ENCODE assay signal across 13 cellular contexts in genomic region chr1:206704239-206704638, GRCh38. TPM values are rescaled to one million over a fixed set of nuclear protein-coding genes. Genes with fewer than 3 reads are reported as not detected.
DNase-seq lines count a peak whose midpoint lies in the region; ATAC-seq, FAIRE-seq and TF ChIP-seq lines count a peak whose summit lies in the region.
"Had no signal": no experiment of that assay in that cellular context is flagged by ENCODE, and none has a peak within 500 bp of the region (broad histone marks: within the 10 kb centered on the region; RNA-seq: fewer than 3 reads in every experiment).

No MANE protein-coding gene starts in this region.

- peak in 2 of 4 experiments; percentile 43 to 73 for ATAC-seq in T-cell (replicated peaks in 1 of 4)

- TF ChIP-seq EP300 in H1 (IDR thresholded peaks at IDR 0.05; ENCODE audit: borderline replicate concordance in 1 of 2, low read depth in 2 of 2, low read length in 2 of 2) = no peak

- H3K4ac ChIP-seq in H1 (replicated peaks; ENCODE audit: insufficient read length, low read depth, low read length) = no peak overlapping the region

- no peak overlapping the region for H4K8ac ChIP-seq in H1 (ENCODE audit: extremely low read depth, insufficient read depth, low read length)

- H4K91ac ChIP-seq in H1 (replicated peaks; ENCODE audit: insufficient read length, low read length) = no peak overlapping the region

- no peak overlapping the region for H4K5ac ChIP-seq in H1 (ENCODE audit: insufficient read length, low read depth, low read length)

- H3K56ac ChIP-seq in H1 (replicated peaks; ENCODE audit: insufficient read length, low read depth, low read length) = no peak overlapping the region

- H3K79me1 ChIP-seq in H1 (ENCODE audit: low read depth, low read length) = peaks cover 3% of the 10 kb centered on the region

- H3K4me1 ChIP-seq in H1 (replicated peaks in 1 of 4; ENCODE audit: control insufficient read depth in 3 of 4, insufficient read depth in 4 of 4, low read length in 3 of 4) = peaks cover 22 to 50% (median 32%) of the 10 kb centered on the region in 4 experiments
- H3K4me1 ChIP-seq in skeletal muscle tissue (ENCODE audit: control insufficient read depth in 3 of 3, insufficient read depth in 3 of 3, low read length in 3 of 3) = peaks cover 90 to 94% (median 92%) of the 10 kb centered on the region in 3 donors
- H3K4me1 ChIP-seq in adrenal gland (replicated peaks in 1 of 2) = peaks cover 53 to 88% of the 10 kb centered on the region in 2 donors

- peak; percentile 42 for DNase-seq in activated naive CD4-positive, alpha-beta T cell treated with anti-CD3 and anti-CD28 coated beads for 36 hours
- DNase-seq in activated naive CD4-positive, alpha-beta T cell treated with anti-CD3 and anti-CD28 coated beads, Interleukin-2, amount 50 U/mL, for 16 hours = no peak
- DNase-seq in T-cell (peak in 1 of 34 experiments; percentile 30), H1 (ENCODE audit: low read depth in 1 of 2, low spot score in 2 of 2) (no peak), NCI-H1417 treated with DMSO at 0.1 percent for 48 hours (lab: John Stamatoyannopoulos, UW) (no peak), adrenal gland (no peak), SW480 (ENCODE audit: low spot score) (no peak)
- DNase-seq: activated CD4-positive, alpha-beta T cell treated with anti-CD3 and anti-CD28 coated beads for 1 hour; esophagus squamous epithelium; MV-4-11; SK-N-SH had no signal

- intact Hi-C loops in activated naive CD4-positive, alpha-beta T cell treated with anti-CD3 and anti-CD28 coated beads for 36 hours (cut with micrococcal nuclease) = loop anchor here (5.0 kb wide), 1 partner anchor 147 kb away; no protein-coding TSS in a partner anchor
- intact Hi-C loops in adrenal gland (cut with DNase I) = no loop called here

- H3K27me3 ChIP-seq in H1 (replicated peaks in 1 of 4; ENCODE audit: control insufficient read depth in 3 of 4, extremely low read depth in 1 of 4, insufficient read depth in 3 of 4, low read length in 3 of 4) = no peaks in the 10 kb centered on the region
- no peaks in the 10 kb centered on the region for H3K27me3 ChIP-seq in skeletal muscle tissue (ENCODE audit: control insufficient read depth in 3 of 3, insufficient read depth in 3 of 3, low read length in 3 of 3)
- H3K27me3 ChIP-seq in adrenal gland = no peaks in the 10 kb centered on the region
- H3K27me3 ChIP-seq: esophagus squamous epithelium had no signal

- TF ChIP-seq POLR2A in H1 (IDR thresholded peaks at IDR 0.05; ENCODE audit: control extremely low read depth in 1 of 2, low read depth in 2 of 2, low read length in 2 of 2) (no peak), adrenal gland (IDR thresholded peaks at IDR 0.05) (no peak)

- no peaks in the 10 kb centered on the region for H3K9me3 Mint-ChIP-seq in activated naive CD4-positive, alpha-beta T cell treated with anti-CD3 and anti-CD28 coated beads for 36 hours
- no peaks in the 10 kb centered on the region for H3K9me3 Mint-ChIP-seq in T-cell

- H3K27ac ChIP-seq in H1 (ENCODE audit: low read depth, low read length) (no peak overlapping the region), skeletal muscle tissue (ENCODE audit: low read depth, low read length) (peak overlapping the region; percentile 79), adrenal gland (no peak overlapping the region)

- no peak overlapping the region for H3K14ac ChIP-seq in H1 (ENCODE audit: insufficient read length)

- no peak overlapping the region for H2BK5ac ChIP-seq in H1 (ENCODE audit: low read depth, low read length)

- no peak overlapping the region for H3K18ac ChIP-seq in H1 (ENCODE audit: extremely low read depth, low read length)

- no peak overlapping the region for H3K4me3 ChIP-seq in H1 (ENCODE audit: extremely low read depth in 1 of 4, insufficient read depth in 2 of 4, low read depth in 3 of 4, low read length in 4 of 4)
- no peak overlapping the region for H3K4me3 ChIP-seq in skeletal muscle tissue (ENCODE audit: low read length in 3 of 3)
- H3K4me3 ChIP-seq in adrenal gland = no peak overlapping the region
- H3K4me3 ChIP-seq: esophagus squamous epithelium, lung had no signal

- 91% methylated on average over 9 of the region's 9 CpGs; no CpG with 5 or more reads in 1 of the 2 experiments for WGBS in H1 (ENCODE audit: extremely low coverage in 1 of 2, insufficient coverage in 1 of 2, insufficient read length in 1 of 2, insufficient replicate concordance in 2 of 2, low coverage in 1 of 2, low lambda C conversion rate in 2 of 2, missing lambda C conversion rate in 1 of 2), 2 experiments
- 65 to 84% (median 68%) methylated on average over 9 of the region's 9 CpGs for WGBS in adrenal gland, 4 donors

- peak overlapping the region; percentile 77; the same call in 1 of the 2 replicates for H2AK5ac ChIP-seq in H1 (ENCODE audit: low read depth, low read length)

- H3K4me2 ChIP-seq in H1 (ENCODE audit: insufficient read depth in 1 of 2, low read depth in 2 of 2, low read length in 2 of 2) = 0 out of 4 replicates have a peak overlapping the region, but pooled peaks of 1 of the 2 experiments have one; percentile 78

- H3K36me3 Mint-ChIP-seq in activated naive CD4-positive, alpha-beta T cell treated with anti-CD3 and anti-CD28 coated beads for 36 hours (ENCODE audit: low read depth) = peaks cover 1% of the 10 kb centered on the region
- H3K36me3 Mint-ChIP-seq in T-cell = peaks cover 3% of the 10 kb centered on the region

- POLR2A ChIA-PET in T-cell (lab: Charles Lee) = interaction anchor here in 1 of 2 donors (1.2 kb wide), 1 partner anchor 11 kb away, joined by 7 read pairs; no protein-coding TSS in a partner anchor
- POLR2A ChIA-PET in H1 (lab: Charles Lee; ENCODE audit: partially characterized antibody) = interaction anchor here (1.2 to 2.3 kb wide), 2 partner anchors 10 to 14 kb away, joined by 4 to 6 read pairs; no protein-coding TSS in a partner anchor

- no peak overlapping the region for H2BK12ac ChIP-seq in H1 (ENCODE audit: low read depth, low read length)

- CTCF ChIA-PET in activated naive CD4-positive, alpha-beta T cell treated with anti-CD3 and anti-CD28 coated beads for 36 hours (lab: Charles Lee) = interaction anchor here (3.2 to 4.7 kb wide), 2 partner anchors 14 to 21 kb away, joined by 15 to 23 read pairs; no protein-coding TSS in a partner anchor
- CTCF ChIA-PET in T-cell (lab: Charles Lee) = interaction anchor here in 1 of 2 donors (0.8 to 1.6 kb wide), 2 partner anchors 15 to 23 kb away, joined by 3 read pairs; no protein-coding TSS in a partner anchor
- CTCF ChIA-PET in H1 (lab: Charles Lee; ENCODE audit: partially characterized antibody) = interaction anchor here (0.9 to 5.2 kb wide), 13 partner anchors 15 to 242 kb away, joined by 3 to 27 read pairs (median 4); partner anchors contain the start of genes DYRK3 and EIF2D

- H3K9me3 ChIP-seq in H1 (ENCODE audit: insufficient read depth in 2 of 2, low read depth in 1 of 2, low read length in 1 of 2) (no peaks in the 10 kb centered on the region), skeletal muscle tissue (ENCODE audit: control insufficient read depth in 3 of 3, low read length in 3 of 3) (no peaks in the 10 kb centered on the region), adrenal gland (replicated peaks in 1 of 3) (no peaks in the 10 kb centered on the region)
- H3K9me3 ChIP-seq: esophagus squamous epithelium, SK-N-SH had no signal

- FAIRE-seq in H1 (lab: Jason Lieb, UNC) = no peak

- H3K36me3 ChIP-seq in H1 (ENCODE audit: control insufficient read depth in 2 of 4, insufficient read depth in 4 of 4, low read length in 3 of 4) = no peaks in the 10 kb centered on the region
- no peaks in the 10 kb centered on the region for H3K36me3 ChIP-seq in skeletal muscle tissue (ENCODE audit: control insufficient read depth in 3 of 3, insufficient read depth in 3 of 3, low read length in 3 of 3)
- H3K36me3 ChIP-seq in adrenal gland (replicated peaks in 1 of 2) = no peaks in the 10 kb centered on the region
- H3K36me3 ChIP-seq: esophagus squamous epithelium had no signal

- H4K20me1 ChIP-seq in H1 (replicated peaks in 1 of 2; ENCODE audit: control insufficient read depth in 1 of 2, insufficient read depth in 2 of 2, low read length in 2 of 2) = peaks cover 26 to 33% of the 10 kb centered on the region in 2 experiments

- no peak overlapping the region; the same call in 1 of the 2 replicates for H2BK15ac ChIP-seq in H1 (ENCODE audit: low read length)

- peaks cover 84% of the 10 kb centered on the region for H3K4me1 Mint-ChIP-seq in activated naive CD4-positive, alpha-beta T cell treated with anti-CD3 and anti-CD28 coated beads for 36 hours (ENCODE audit: low read depth)
- H3K4me1 Mint-ChIP-seq in T-cell = peaks cover 92 to 94% (median 94%) of the 10 kb centered on the region in 3 donors

- no peaks in the 10 kb centered on the region for H3K27me3 Mint-ChIP-seq in activated naive CD4-positive, alpha-beta T cell treated with anti-CD3 and anti-CD28 coated beads for 36 hours (ENCODE audit: low read depth)
- H3K27me3 Mint-ChIP-seq in T-cell = no peaks in the 10 kb centered on the region

- peaks cover 0 to 64% of the 10 kb centered on the region in 2 experiments; a peak in 3 of 4 replicates for H3K79me2 ChIP-seq in H1 (ENCODE audit: control insufficient read depth in 1 of 2, insufficient read depth in 2 of 2, low read length in 2 of 2)

- no peak overlapping the region for H2AFZ ChIP-seq in H1 (ENCODE audit: low read length)

- TF ChIP-seq CTCF in H1 (IDR thresholded peaks at IDR 0.05; ENCODE audit: control extremely low read depth in 1 of 3, insufficient read depth in 1 of 3, low read depth in 1 of 3, low read length in 3 of 3) = no peak
- TF ChIP-seq CTCF in adrenal gland (IDR thresholded peaks at IDR 0.05) = no peak

- H3K27ac Mint-ChIP-seq in activated naive CD4-positive, alpha-beta T cell treated with anti-CD3 and anti-CD28 coated beads for 36 hours = peak overlapping the region; percentile 84
- H3K27ac Mint-ChIP-seq in T-cell = peak overlapping the region; percentile 82 to 87

- no peak overlapping the region for H2BK120ac ChIP-seq in H1 (replicated peaks; ENCODE audit: low read depth, low read length)

- TF ChIP-seq RAD21 in H1 (IDR thresholded peaks at IDR 0.05 in 1 of 2, conservative IDR thresholded peaks at IDR 0.05 in 1 of 2; ENCODE audit: low read depth in 2 of 2, low read length in 2 of 2) = no peak

- no peak overlapping the region for H3K9ac ChIP-seq in H1 (replicated peaks in 1 of 4; ENCODE audit: extremely low read depth in 1 of 4, low read depth in 3 of 4, low read length in 3 of 4)
- no peak overlapping the region for H3K9ac ChIP-seq in skeletal muscle tissue (ENCODE audit: low read depth in 1 of 3, low read length in 3 of 3)
- H3K9ac ChIP-seq: SK-N-SH had no signal

- H3K23ac ChIP-seq in H1 (ENCODE audit: insufficient read length) = no peak overlapping the region

- H2BK20ac ChIP-seq in H1 (ENCODE audit: low read length) = no peak overlapping the region; the same call in 1 of the 2 replicates

- H3K23me2 ChIP-seq in H1 (ENCODE audit: low read depth, low read length) = no peaks in the 10 kb centered on the region

- H3K4me3 Mint-ChIP-seq in activated naive CD4-positive, alpha-beta T cell treated with anti-CD3 and anti-CD28 coated beads for 36 hours = peak overlapping the region; percentile 40
- H3K4me3 Mint-ChIP-seq in T-cell = peak overlapping the region; percentile 21 to 55 (median 39)

RNA-seq across cellular contexts. Expression of gene MAPKAPK2, which starts 19.5 kb away (rescaled TPM):
- 10 to 100 TPM; 83.4 to 85.3 TPM for total RNA-seq in activated naive CD4-positive, alpha-beta T cell treated with anti-CD3 and anti-CD28 coated beads for 36 hours
- 100 to 1,000 TPM in 1 of 5 donors, 10 to 100 TPM in 4; 64.3 to 117 (median 78.4) TPM for total RNA-seq in T-cell
- 44.9 and 46.6 TPM in 2 replicates for total RNA-seq in H1 (2021; fragmentation: NEBNext Ultra II Directional; extraction: Animal tissue kit (Norgen Biotek cat#: 25700))
- 27.5 and 36.9 TPM in 2 replicates for polyA plus RNA-seq in H1 (2011; rRNA removed)
- polyA plus RNA-seq in H1 (2011; cell fraction: cytosol; rRNA removed) = 30.4 TPM
- 67.8 TPM for polyA plus RNA-seq in H1 (2011; cell fraction: nucleus; rRNA removed)
- polyA plus RNA-seq in H1 (2012, experiment 1 of 2) = 30.0 to 35.6 TPM (median 34.3 TPM) in 4 replicates
- 38.6 TPM for polyA plus RNA-seq in H1 (2012, experiment 2 of 2)
- 21.7 TPM for polyA plus RNA-seq in H1 (2013, experiment 1 of 2)
- polyA plus RNA-seq in H1 (2013, experiment 2 of 2) = 21.8 TPM
- 31.9 and 42.5 TPM in 2 replicates for polyA minus RNA-seq in H1 (2011; rRNA and poly(A)+ RNA removed)
- 20.1 TPM for polyA minus RNA-seq in H1 (2011; cell fraction: cytosol; rRNA and poly(A)+ RNA removed)
- polyA minus RNA-seq in H1 (2011; cell fraction: nucleus; rRNA and poly(A)+ RNA removed) = 19.0 TPM
- 26.6 TPM for total RNA-seq in skeletal muscle tissue
- total RNA-seq in adrenal gland = 100 to 1,000 TPM in 4 of 8 donors, 10 to 100 TPM in 4; 40.7 to 129 (median 96.0) TPM
- 10 to 100 TPM; 66.6 to 80.7 (median 71.6) TPM for polyA plus RNA-seq in adrenal gland
